8 cellular contexts compared by ENCODE assay signal in genomic region chr7:4791738-4792536, GRCh38. TPM values are rescaled to one million over a fixed set of nuclear protein-coding genes. Genes with fewer than 3 reads are reported as not detected.
DNase-seq lines count a peak whose midpoint lies in the region; ATAC-seq and TF ChIP-seq lines count a peak whose summit lies in the region.

No MANE protein-coding gene starts in this region.

- no peak overlapping the region for H3K4me3 Mint-ChIP-seq in chondrocyte (ENCODE audit: unreplicated experiment)

- H3K27ac ChIP-seq in HCT116 (ENCODE audit: low read depth, low read length), result no peak overlapping the region; the same call in 1 of the 2 replicates

- RAD21 ChIA-PET in HCT116 (lab: Charles Lee; ENCODE audit: low non-redundant PET in 1 of 2, low total read pairs in 2 of 2, uncharacterized antibody in 2 of 2, unreplicated experiment in 2 of 2), result interaction anchor here in 1 of 2 experiments (0.6 kb wide), 1 partner anchor 92 kb away, joined by 3 read pairs; the partner anchor contains the start of gene RADIL

- CTCF ChIA-PET in HCT116 (lab: Charles Lee), result interaction anchor here (0.6 to 1.4 kb wide), 6 partner anchors 17 to 292 kb away, joined by 3 to 8 read pairs (median 4); partner anchors contain the start of genes AP5Z1 and RADIL

- peaks cover 20% of the 10 kb centered on the region for H3K36me3 Mint-ChIP-seq in chondrocyte (ENCODE audit: low read depth)

- no peak for TF ChIP-seq POLR2A in HCT116 (IDR thresholded peaks at IDR 0.05; ENCODE audit: borderline replicate concordance, extremely low read depth, insufficient read depth, insufficient read length)

- no peaks in the 10 kb centered on the region for H3K79me2 ChIP-seq in HCT116 (ENCODE audit: insufficient read depth, low read length)

- no peaks in the 10 kb centered on the region for H3K9me2 ChIP-seq in HCT116 (ENCODE audit: insufficient read depth)

- H4K20me1 ChIP-seq in HCT116 (ENCODE audit: insufficient read depth), result no peaks in the 10 kb centered on the region

- TF ChIP-seq CTCF in HCT116 (IDR thresholded peaks at IDR 0.05 in 2 of 3, conservative IDR thresholded peaks at IDR 0.05 in 1 of 3; ENCODE audit: borderline replicate concordance in 1 of 3, insufficient read depth in 1 of 3, low read depth in 2 of 3, low read length in 2 of 3) (peak; percentile 47 to 86 (median 78); a peak in 5 of 6 replicates), chondrocyte (IDR thresholded peaks at IDR 0.05) (peak; percentile 78)

- H3K9ac ChIP-seq in HCT116 (ENCODE audit: low read length), result no peak overlapping the region

- POLR2A ChIA-PET in HCT116 (lab: Charles Lee), result interaction anchor here (0.6 kb wide), 1 partner anchor 1574 kb away, joined by 3 read pairs; no protein-coding TSS in a partner anchor

- H3K9me3 Mint-ChIP-seq in chondrocyte (ENCODE audit: low read depth), result no peaks in the 10 kb centered on the region

- no peaks in the 10 kb centered on the region for H3K4me1 Mint-ChIP-seq in chondrocyte (ENCODE audit: low read depth)

- no peak overlapping the region for H3K4me2 ChIP-seq in HCT116 (ENCODE audit: low read length)

- no peaks in the 10 kb centered on the region for H3K9me3 ChIP-seq in HCT116 (ENCODE audit: control insufficient read depth in 1 of 2, insufficient read depth in 1 of 2, low read depth in 1 of 2, low read length in 2 of 2)

- TF ChIP-seq RAD21 in HCT116 (IDR thresholded peaks at IDR 0.05; ENCODE audit: low read depth), result no peak; the same call in 1 of the 2 replicates

- ATAC-seq in HCT116 (peak; percentile 92), GM21515 (IDR thresholded peaks at IDR 0.05; ENCODE audit: unreplicated experiment) (no peak), HG03378 (IDR thresholded peaks at IDR 0.05; ENCODE audit: unreplicated experiment) (no peak)

- intact Hi-C loops in HCT116 (cut with micrococcal nuclease), result loop anchor here (1.0 kb wide), 1 partner anchor 293 kb away; no protein-coding TSS in a partner anchor

- peaks cover 2 to 14% of the 10 kb centered on the region in 2 experiments; a peak in 3 of 4 replicates for H3K4me1 ChIP-seq in HCT116 (ENCODE audit: control insufficient read depth in 1 of 2, insufficient read depth in 2 of 2, low read length in 2 of 2)

- no peak overlapping the region for H2AFZ ChIP-seq in HCT116 (ENCODE audit: low read depth, low read length, poor library complexity, severe bottlenecking)

- H3K27me3 ChIP-seq in HCT116 (ENCODE audit: insufficient read depth, low read length), result no peaks in the 10 kb centered on the region

- DNase-seq in 8988T (peak; percentile 73), HCT116 (ENCODE audit: low read depth, low spot score) (peak; percentile 26), chondrocyte (ENCODE audit: low spot score) (no peak), kidney tubule cell (ENCODE audit: low spot score) (peak; percentile 25)
- peak; percentile 72 for DNase-seq in activated CD4-positive, alpha-beta T cell treated with anti-CD3 and anti-CD28 coated beads for 1 hour
- DNase-seq in stimulated activated CD4-positive, alpha-beta T cell treated with anti-CD3 and anti-CD28 coated beads, Interleukin-1b, Interleukin-23, amount 100 ng/mL, for 48 hours, result peak; percentile 77

- H3K4me3 ChIP-seq in HCT116 (replicated peaks in 1 of 2; ENCODE audit: low read depth in 1 of 2, low read length in 2 of 2), result no peak overlapping the region

- no TSS peak for BruUV-seq in HCT116 (replicated peaks; lab: Mats Ljungman, UMichigan)

- H3K36me3 ChIP-seq in HCT116 (ENCODE audit: control insufficient read depth in 1 of 2, insufficient read depth in 2 of 2, low read length in 2 of 2), result no peaks in the 10 kb centered on the region

- H3K27ac Mint-ChIP-seq in chondrocyte (ENCODE audit: unreplicated experiment), result no peak overlapping the region

- no peaks in the 10 kb centered on the region for H3K27me3 Mint-ChIP-seq in chondrocyte (ENCODE audit: low read depth)

TF ChIP-seq in HCT116, 20 proteins besides CTCF, POLR2A, EP300 and RAD21:
- TF ChIP-seq JUND (IDR thresholded peaks at IDR 0.05) (no peak), EZH2 (IDR thresholded peaks at IDR 0.05) (no peak), YY1 (IDR thresholded peaks at IDR 0.05; ENCODE audit: extremely low read depth, insufficient replicate concordance, low read depth, low read length) (no peak), FOSL1 (IDR thresholded peaks at IDR 0.05; ENCODE audit: low read depth) (no peak), CBX3 (IDR thresholded peaks at IDR 0.05; ENCODE audit: low read depth) (no peak), ZBTB33 (IDR thresholded peaks at IDR 0.05; ENCODE audit: extremely low read depth, insufficient replicate concordance, low read length) (no peak), ELF1 (IDR thresholded peaks at IDR 0.05; ENCODE audit: borderline replicate concordance, low read depth) (no peak), ZNF274 (IDR thresholded peaks at IDR 0.05; ENCODE audit: low read depth, low read length) (no peak)

RNA-seq across cellular contexts. Expression of gene AP5Z1, which starts 16.5 kb away (rescaled TPM):
- 23.2 TPM for total RNA-seq in HCT116 (2021; ENCODE audit: unreplicated experiment)
- polyA plus RNA-seq in HCT116 (2012), result 11.1 and 11.5 TPM in 2 replicates
- total RNA-seq in chondrocyte, result 35.7 to 61.2 TPM (median 59.7 TPM) in 3 replicates
